In the genomic region with DNA sequence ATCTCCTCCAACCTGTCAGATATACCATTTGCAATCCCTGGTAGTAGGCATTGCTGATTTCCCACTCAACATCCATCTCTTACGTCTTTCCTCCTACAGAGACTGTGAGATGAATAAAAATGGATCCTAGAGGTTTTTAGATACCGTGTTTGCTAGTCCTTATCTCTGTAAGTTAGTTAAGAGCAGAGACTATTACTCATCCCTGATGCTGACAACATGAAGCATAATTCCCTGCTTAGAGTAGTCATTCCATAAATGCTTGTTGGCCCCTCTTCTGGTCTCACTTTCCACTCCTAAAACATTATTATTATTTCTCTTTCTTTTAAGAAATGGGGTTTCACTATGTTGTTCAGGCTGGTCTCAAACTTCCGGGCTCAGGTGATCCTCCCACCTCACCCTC, we compare ENCODE assay signal across 32 cellular contexts.
"Had no signal": no experiment of that assay in that cellular context is flagged by ENCODE, and none has a peak within 500 bp of the region (broad histone marks: within the 10 kb centered on the region; RNA-seq: fewer than 3 reads in every experiment).

No MANE protein-coding gene starts in this region.

- H3K27me3 ChIP-seq: adrenal gland, brain microvascular endothelial cell had no signal

- H3K4me2 ChIP-seq: PC-9 had no signal

- H3K4me3 ChIP-seq: adrenal gland, PC-9 had no signal

- H3K9me3 ChIP-seq: adrenal gland had no signal

- ATAC-seq: activated naive CD4-positive, alpha-beta T cell treated with anti-CD3 and anti-CD28 coated beads, Interleukin-2, amount 50 U/mL, for 72 hours; activated T-cell treated with anti-CD3 and anti-CD28 coated beads, Interleukin-2, amount 50 U/mL, for 4 hours; Right ventricle myocardium inferior had no signal

- H3K27ac ChIP-seq: adrenal gland, brain microvascular endothelial cell, PC-9, RWPE1, VCaP had no signal

- DNase-seq: activated B cell treated with CpG ODN at 0.5 μM for 24 hours; activated CD4-positive, alpha-beta memory T cell treated with anti-CD3 and anti-CD28 coated beads for 36 hours; activated CD4-positive, alpha-beta T cell treated with anti-CD3 and anti-CD28 coated beads for 4 hours; activated CD4-positive, alpha-beta T cell treated with anti-CD3 and anti-CD28 coated beads, Interleukin-2, amount 50 U/mL, for 1 hour; activated CD4-positive, CD25-positive, alpha-beta regulatory T cell treated with anti-CD3 and anti-CD28 coated beads, Interleukin-2, amount 50 U/mL, for 72 hours; activated CD8-positive, alpha-beta memory T cell treated with anti-CD3 and anti-CD28 coated beads, Interleukin-2, amount 50 U/mL, for 4 hours; activated gamma-delta T cell treated with Interleukin-2 at 50 U/mL for 16 hours; activated naive CD4-positive, alpha-beta T cell treated with anti-CD3 and anti-CD28 coated beads for 36 hours; activated T-cell treated with anti-CD3 and anti-CD28 coated beads for 4 hours; activated T-cell treated with anti-CD3 and anti-CD28 coated beads, Interleukin-2, amount 50 U/mL, for 4 hours; adrenal gland; anterior cingulate cortex; brain microvascular endothelial cell; NCI-H1092 treated with DMSO at 0.1 percent for 48 hours; NCI-H1417; NCI-H146; NCI-H187; NCI-H2029 treated with DMSO at 0.1 percent for 48 hours; NCI-H2107; NCI-H2171; NCI-H2227 treated with DMSO at 0.1 percent for 48 hours; NCI-H446 treated with DMSO at 0.1 percent for 48 hours; NCI-H524; PC-9; SW 1271; T-helper 1 cell; T-helper 2 cell; T-helper 9 cell had no signal

- H2AFZ ChIP-seq: PC-9 had no signal

- H3K36me3 ChIP-seq: adrenal gland, brain microvascular endothelial cell had no signal
